ENCODE assay signal across 8 cellular contexts in genomic region chr15:49560045-49560444, GRCh38.
"Had no signal": no experiment of that assay in that cellular context is flagged by ENCODE, and none has a peak within 500 bp of the region (broad histone marks: within the 10 kb centered on the region; RNA-seq: fewer than 3 reads in every experiment).

No MANE protein-coding gene starts in this region.

- FAIRE-seq: G401.6, GM12878, GM12891, GM12892, GM18507, GM19239 had no signal

- ATAC-seq: GM12878 had no signal

- DNase-seq: GDM1, GF-D8 had no signal

- H3K4me3 ChIP-seq: GM12878 had no signal
